9 cellular contexts compared by ENCODE assay signal in genomic region chr5:123088031-123088805, GRCh38. TPM values are rescaled to one million over a fixed set of nuclear protein-coding genes. Genes with fewer than 3 reads are reported as not detected.
DNase-seq lines count a peak whose midpoint lies in the region; ATAC-seq and TF ChIP-seq lines count a peak whose summit lies in the region.
"Had no signal": no experiment of that assay in that cellular context is flagged by ENCODE, and none has a peak within 500 bp of the region (broad histone marks: within the 10 kb centered on the region; RNA-seq: fewer than 3 reads in every experiment).

No MANE protein-coding gene starts in this region.

- H3K9me3 ChIP-seq in left lung (no peaks in the 10 kb centered on the region), stomach smooth muscle (ENCODE audit: control insufficient read depth in 2 of 2, low read length in 2 of 2) (no peaks in the 10 kb centered on the region)

- H3K4me1 ChIP-seq in left lung (peaks cover 0 to 31% of the 10 kb centered on the region in 2 donors), stomach smooth muscle (ENCODE audit: control insufficient read depth, insufficient read depth, low read length) (peaks cover 35% of the 10 kb centered on the region)

- ATAC-seq in left lung = peak; percentile 17
- no peak for ATAC-seq in GM19351 (IDR thresholded peaks at IDR 0.05; ENCODE audit: unreplicated experiment)

- H3K36me3 ChIP-seq in left lung (no peaks in the 10 kb centered on the region), stomach smooth muscle (ENCODE audit: control insufficient read depth in 2 of 2, insufficient read depth in 2 of 2, low read length in 2 of 2) (no peaks in the 10 kb centered on the region)

- DNase-seq in NCI-H82 (lab: John Stamatoyannopoulos, UW) (peak; percentile 39), NCI-H82 treated with DMSO at 0.1 percent for 48 hours (lab: John Stamatoyannopoulos, UW; ENCODE audit: unreplicated experiment) (no peak), astrocyte of the spinal cord (ENCODE audit: low read depth, low spot score) (no peak), left lung (peak in 1 of 2 donors; percentile 58), glomerular visceral epithelial cell (ENCODE audit: extremely low spot score) (no peak), NCI-H2227 (lab: John Stamatoyannopoulos, UW; ENCODE audit: unreplicated experiment) (no peak)
- DNase-seq: AML-193 had no signal

- peak overlapping the region; percentile 23 to 70 for H3K27ac ChIP-seq in left lung
- H3K27ac ChIP-seq in stomach smooth muscle (ENCODE audit: low read length) = no peak overlapping the region

- H3K27me3 ChIP-seq in left lung (peaks cover 66 to 100% of the 10 kb centered on the region in 2 donors), stomach smooth muscle (ENCODE audit: control insufficient read depth in 1 of 2, insufficient read depth in 2 of 2, low read length in 2 of 2) (peaks cover 50 to 76% of the 10 kb centered on the region in 2 donors)

- intact Hi-C loops in left lung (cut with DNase I) = no loop called here

- TF ChIP-seq CTCF in astrocyte of the spinal cord (IDR thresholded peaks at IDR 0.05; ENCODE audit: low read depth, low read length) = no peak
- no peak for TF ChIP-seq CTCF in left lung (IDR thresholded peaks at IDR 0.05)

- H3K9ac ChIP-seq in stomach smooth muscle (ENCODE audit: low read length in 2 of 2) = no peak overlapping the region

- in situ Hi-C loops in astrocyte of the spinal cord (cut with HindIII; ENCODE audit: low sequenced_read_pairs) = no loop called here

- H3K4me3 ChIP-seq in astrocyte of the spinal cord (ENCODE audit: low read depth, low read length) (peak overlapping the region; percentile 10), left lung (peak overlapping the region; percentile 27 to 31), stomach smooth muscle (ENCODE audit: low read length in 2 of 2) (peak overlapping the region; percentile 65 to 73)

RNA-seq across cellular contexts. Expression of gene PRDM6, which starts 0.8 kb away (rescaled TPM):
- total RNA-seq in left lung = 1 to 10 TPM; 7.9 to 9.8 TPM

RNA-seq across cellular contexts. Expression of gene PPIC, which starts 51.7 kb away (rescaled TPM):
- total RNA-seq in left lung = 10 to 100 TPM; 40.1 to 46.8 TPM

Comparison
In these comparisons a context has a peak if more than half of its experiments do, and no peak if none do; other contexts are left out.
1. H3K4me3 ChIP-seq: peak in every context shown above with its lines; median percentile 69 in stomach smooth muscle; 29 in left lung; 10 in astrocyte of the spinal cord.